Comparison of ENCODE assay signal across 26 cellular contexts in genomic region chr2:239182981-239183791, GRCh38.
A peak's percentile ranks its signal among the peaks of the same experiment; 100 is the strongest.
DNase-seq lines count a peak whose midpoint lies in the region; ATAC-seq and TF ChIP-seq lines count a peak whose summit lies in the region.
"Had no signal": no experiment of that assay in that cellular context is flagged by ENCODE, and none has a peak within 500 bp of the region (broad histone marks: within the 10 kb centered on the region; RNA-seq: fewer than 3 reads in every experiment).

No MANE protein-coding gene starts in this region.

- no peak overlapping the region for H3K4ac ChIP-seq in H9 (ENCODE audit: low read depth, low read length)
- no peak overlapping the region for H3K4ac ChIP-seq in neuronal stem cell (ENCODE audit: low read length)

- H3K9me3 ChIP-seq in BLaER1, result peaks cover 9% of the 10 kb centered on the region
- H3K9me3 ChIP-seq in H9 (ENCODE audit: control insufficient read depth, low read depth, low read length), result no peaks in the 10 kb centered on the region
- H3K9me3 ChIP-seq in hepatocyte (ENCODE audit: low read depth), result no peaks in the 10 kb centered on the region
- peaks cover 0 to 2% of the 10 kb centered on the region in 2 donors for H3K9me3 ChIP-seq in neuronal stem cell (replicated peaks in 1 of 2; ENCODE audit: control insufficient read depth in 2 of 2, insufficient read depth in 1 of 2, low read depth in 1 of 2, low read length in 2 of 2)
- no peaks in the 10 kb centered on the region for H3K9me3 ChIP-seq in Caco-2
- H3K9me3 ChIP-seq: breast epithelium, psoas muscle, stomach had no signal

- H3K4me1 ChIP-seq in BLaER1, result peaks cover 23% of the 10 kb centered on the region
- no peaks in the 10 kb centered on the region for H3K4me1 ChIP-seq in H9 (ENCODE audit: insufficient read depth, low read length)
- H3K4me1 ChIP-seq in hepatocyte (ENCODE audit: insufficient read depth), result peaks cover 11% of the 10 kb centered on the region
- H3K4me1 ChIP-seq in neuronal stem cell (ENCODE audit: control insufficient read depth in 2 of 2, insufficient read depth in 1 of 2, low read depth in 1 of 2, low read length in 2 of 2), result peaks cover 0 to 9% of the 10 kb centered on the region in 2 donors
- H3K4me1 ChIP-seq in Caco-2, result no peaks in the 10 kb centered on the region
- H3K4me1 ChIP-seq: breast epithelium, psoas muscle had no signal

- no peak overlapping the region for H4K5ac ChIP-seq in H9 (ENCODE audit: insufficient read length, low read depth, low read length)

- H2BK5ac ChIP-seq in H9 (ENCODE audit: insufficient read length, low read length), result no peak overlapping the region
- H2BK5ac ChIP-seq in neuronal stem cell (ENCODE audit: low read length), result no peak overlapping the region

- peaks cover 71% of the 10 kb centered on the region for H3K36me3 ChIP-seq in BLaER1
- H3K36me3 ChIP-seq in hepatocyte (replicated peaks; ENCODE audit: insufficient read depth, low read depth), result no peaks in the 10 kb centered on the region
- peaks cover 2 to 42% of the 10 kb centered on the region in 2 donors for H3K36me3 ChIP-seq in neuronal stem cell (replicated peaks in 1 of 2; ENCODE audit: control insufficient read depth in 2 of 2, insufficient read depth in 2 of 2, low read length in 2 of 2)
- H3K36me3 ChIP-seq in Caco-2 (ENCODE audit: control insufficient read depth, insufficient read depth, low read length), result no peaks in the 10 kb centered on the region
- H3K36me3 ChIP-seq: breast epithelium had no signal

- H3K27ac ChIP-seq in BLaER1, result no peak overlapping the region
- H3K27ac ChIP-seq in H9 (ENCODE audit: insufficient read length, low read depth, low read length), result no peak overlapping the region
- peak overlapping the region; percentile 69 for H3K27ac ChIP-seq in hepatocyte
- no peak overlapping the region for H3K27ac ChIP-seq in neuronal stem cell (replicated peaks; ENCODE audit: low read length)
- H3K27ac ChIP-seq: breast epithelium, psoas muscle, SK-N-MC, stomach had no signal

- H3K27me3 ChIP-seq in BLaER1 (no peaks in the 10 kb centered on the region), H9 (ENCODE audit: insufficient read depth, low read length) (no peaks in the 10 kb centered on the region), hepatocyte (no peaks in the 10 kb centered on the region), neuronal stem cell (ENCODE audit: control insufficient read depth in 3 of 3, insufficient read depth in 3 of 3, low read depth in 1 of 3, low read length in 3 of 3) (no peaks in the 10 kb centered on the region), Caco-2 (replicated peaks; ENCODE audit: control insufficient read depth, insufficient read depth, low read length) (no peaks in the 10 kb centered on the region)
- H3K27me3 ChIP-seq: breast epithelium, stomach had no signal

- H2BK12ac ChIP-seq in H9 (ENCODE audit: insufficient read length, low read depth, low read length) (no peak overlapping the region), neuronal stem cell (ENCODE audit: low read length) (no peak overlapping the region)

- peaks cover 12% of the 10 kb centered on the region; the same call in 1 of the 2 replicates for H4K20me1 ChIP-seq in BLaER1
- no peaks in the 10 kb centered on the region for H4K20me1 ChIP-seq in H9 (ENCODE audit: control insufficient read depth, insufficient read depth, insufficient read length)
- H4K20me1 ChIP-seq in hepatocyte (ENCODE audit: insufficient read depth, poor library complexity, severe bottlenecking), result no peaks in the 10 kb centered on the region

- no TSS peak for BruUV-seq in Caco-2 (replicated peaks; lab: Mats Ljungman, UMichigan)

- no peak overlapping the region for H3K56ac ChIP-seq in H9 (ENCODE audit: insufficient read length, low read depth, low read length)

- H3K9ac ChIP-seq in BLaER1 (no peak overlapping the region), H9 (ENCODE audit: extremely low read depth, insufficient read length, low read length) (no peak overlapping the region), neuronal stem cell (ENCODE audit: low read depth, low read length, poor library complexity) (no peak overlapping the region)

- H2BK15ac ChIP-seq in H9 (ENCODE audit: low read depth, low read length) (no peak overlapping the region), neuronal stem cell (ENCODE audit: low read length) (no peak overlapping the region)

- no peak for ATAC-seq in HG03196 (IDR thresholded peaks at IDR 0.05; ENCODE audit: unreplicated experiment)
- ATAC-seq: naive thymus-derived CD4-positive, alpha-beta T cell; Panc1; psoas muscle had no signal

- H3K27ac Mint-ChIP-seq in H9 (peak overlapping the region in 1 of 3 experiments; percentile 86; a peak in 2 of 7 replicates), Caco-2 (ENCODE audit: unreplicated experiment) (no peak overlapping the region)
- H3K27ac Mint-ChIP-seq: activated B cell treated with CpG ODN at 0.5 μM for 24 hours; activated CD4-positive, alpha-beta memory T cell treated with anti-CD3 and anti-CD28 coated beads, Interleukin-2, amount 10 ng/mL, durations not matched to agents 7 days and 5 days; dendritic cell treated with granulocyte-macrophage colony-stimulating factor and Interleukin-4, amounts not matched to agents 40 ng/mL and 50 ng/mL, for 4 days had no signal

- H4K91ac ChIP-seq in H9 (ENCODE audit: insufficient read length, low read depth, low read length), result no peak overlapping the region
- no peak overlapping the region for H4K91ac ChIP-seq in neuronal stem cell (ENCODE audit: low read depth, low read length, poor library complexity)

- H3K9me2 ChIP-seq in hepatocyte (replicated peaks; ENCODE audit: insufficient read depth), result no peaks in the 10 kb centered on the region

- intact Hi-C loops in Caco-2 (cut with micrococcal nuclease; ENCODE audit: unreplicated experiment), result no loop called here

- peaks cover 23 to 30% (median 27%) of the 10 kb centered on the region in 3 experiments for H3K36me3 Mint-ChIP-seq in H9 (ENCODE audit: insufficient read depth in 1 of 3, low read depth in 3 of 3)
- no peaks in the 10 kb centered on the region for H3K36me3 Mint-ChIP-seq in Caco-2 (ENCODE audit: insufficient read depth, unreplicated experiment)

- H3K79me2 ChIP-seq in H9 (ENCODE audit: insufficient read depth, low read length) (no peaks in the 10 kb centered on the region), hepatocyte (no peaks in the 10 kb centered on the region)

- H3K4me2 ChIP-seq in BLaER1, result peak overlapping the region; percentile 25; the same call in 1 of the 2 replicates
- no peak overlapping the region for H3K4me2 ChIP-seq in H9 (ENCODE audit: insufficient read depth, insufficient read length, low read length)
- H3K4me2 ChIP-seq in hepatocyte, result peak overlapping the region; percentile 21
- H3K4me2 ChIP-seq in neuronal stem cell (ENCODE audit: insufficient read depth, low read length, poor library complexity, severe bottlenecking), result no peak overlapping the region

- H4K8ac ChIP-seq in H9 (replicated peaks; ENCODE audit: insufficient read length, low read depth, low read length), result no peak overlapping the region
- H4K8ac ChIP-seq in neuronal stem cell (ENCODE audit: low read depth, low read length), result no peak overlapping the region

- H3K14ac ChIP-seq in H9 (ENCODE audit: insufficient read depth, low read length) (no peak overlapping the region), neuronal stem cell (ENCODE audit: low read length) (peak overlapping the region; percentile 56)

- H2BK20ac ChIP-seq in H9 (ENCODE audit: low read depth, low read length, poor library complexity, severe bottlenecking), result no peak overlapping the region

- H2BK120ac ChIP-seq in H9 (ENCODE audit: low read depth, low read length, poor library complexity, severe bottlenecking), result no peak overlapping the region
- H2BK120ac ChIP-seq in neuronal stem cell (ENCODE audit: low read depth, low read length), result no peak overlapping the region

- H3K4me3 ChIP-seq in BLaER1 (no peak overlapping the region), hepatocyte (no peak overlapping the region), neuronal stem cell (ENCODE audit: low read length in 2 of 2) (no peak overlapping the region), Caco-2 (ENCODE audit: low read depth, low read length) (no peak overlapping the region)
- H3K4me3 ChIP-seq: breast epithelium, psoas muscle, SK-N-MC, stomach had no signal

- peak; percentile 20 for DNase-seq in H9
- DNase-seq in hepatocyte (ENCODE audit: low spot score), result no peak
- DNase-seq in neuronal stem cell (ENCODE audit: low spot score), result no peak
- no peak for DNase-seq in CD1c-positive myeloid dendritic cell (ENCODE audit: extremely low spot score)
- no peak for DNase-seq in SK-N-DZ (ENCODE audit: low spot score)
- DNase-seq in Caco-2, result no peak
- DNase-seq: activated B cell treated with CpG ODN at 0.5 μM for 24 hours; activated CD4-positive, alpha-beta memory T cell treated with anti-CD3 and anti-CD28 coated beads, Interleukin-2, amount 10 ng/mL, durations not matched to agents 7 days and 5 days; AML-193; COR-L47; foreskin fibroblast; hypothalamus; KBM-7; naive thymus-derived CD4-positive, alpha-beta T cell; NCI-H187 treated with DMSO at 0.1 percent for 48 hours; NK-92 treated with Interleukin-12 subunit alpha and Interleukin-12 subunit beta, amount 100 ng/mL, for 24 hours; stimulated activated CD4-positive, alpha-beta T cell treated with anti-CD3 and anti-CD28 coated beads, Interleukin-4, amount 100 ng/mL, for 24 hours; stomach; T-helper 9 cell had no signal

- CTCF ChIA-PET in Caco-2 (lab: Charles Lee), result interaction anchor here (0.6 kb wide), 1 partner anchor 39 kb away, joined by 3 read pairs; no protein-coding TSS in a partner anchor

- no peak overlapping the region for H3T11ph ChIP-seq in H9 (ENCODE audit: low read length)

- H3K23me2 ChIP-seq in H9 (ENCODE audit: insufficient read length, low read depth, low read length, poor library complexity, severe bottlenecking), result no peaks in the 10 kb centered on the region

- H3K27me3 Mint-ChIP-seq in H9 (ENCODE audit: low read depth) (no peaks in the 10 kb centered on the region), Caco-2 (ENCODE audit: insufficient read depth, unreplicated experiment) (no peaks in the 10 kb centered on the region)
- H3K27me3 Mint-ChIP-seq: activated B cell treated with CpG ODN at 0.5 μM for 24 hours; activated CD4-positive, alpha-beta memory T cell treated with anti-CD3 and anti-CD28 coated beads, Interleukin-2, amount 10 ng/mL, durations not matched to agents 7 days and 5 days; dendritic cell treated with granulocyte-macrophage colony-stimulating factor and Interleukin-4, amounts not matched to agents 40 ng/mL and 50 ng/mL, for 4 days; naive thymus-derived CD4-positive, alpha-beta T cell had no signal

- H3K79me1 ChIP-seq in H9 (ENCODE audit: insufficient read depth, low read depth, low read length, poor library complexity, severe bottlenecking) (no peaks in the 10 kb centered on the region), neuronal stem cell (ENCODE audit: low read depth, low read length) (peaks cover 13% of the 10 kb centered on the region)

- H3K9me3 Mint-ChIP-seq in H9 (0 out of 5 replicates have a peak, but pooled peaks cover 0 to under 1% of the 10 kb centered on the region in 2 experiments), Caco-2 (ENCODE audit: unreplicated experiment) (no peaks in the 10 kb centered on the region)
- H3K9me3 Mint-ChIP-seq: activated B cell treated with CpG ODN at 0.5 μM for 24 hours had no signal

- WGBS in H9 (ENCODE audit: extremely low coverage, insufficient read length, low lambda C conversion rate), result no CpG with 5 or more reads among the region's 23 CpGs
- 96% methylated on average over 21 of the region's 23 CpGs for WGBS in hepatocyte (ENCODE audit: low lambda C conversion rate, missing lambda C conversion rate)
- WGBS in neuronal stem cell (ENCODE audit: extremely low coverage in 2 of 2, insufficient read length in 2 of 2, insufficient replicate concordance in 1 of 2), 2 donors, result no CpG with 5 or more reads among the region's 23 CpGs

- H3K23ac ChIP-seq in H9 (ENCODE audit: insufficient read length, low read depth, low read length), result no peak overlapping the region
- peak overlapping the region; percentile 89 for H3K23ac ChIP-seq in neuronal stem cell (ENCODE audit: low read depth, low read length, poor library complexity)

- H3K4me1 Mint-ChIP-seq in H9, result peaks cover 9% of the 10 kb centered on the region in 2 experiments; a peak in 3 of 4 replicates
- H3K4me1 Mint-ChIP-seq in Caco-2 (ENCODE audit: low read depth, unreplicated experiment), result no peaks in the 10 kb centered on the region
- H3K4me1 Mint-ChIP-seq: activated B cell treated with CpG ODN at 0.5 μM for 24 hours had no signal

- TF ChIP-seq CTCF in H9 (conservative IDR thresholded peaks at IDR 0.05) (no peak), hepatocyte (IDR thresholded peaks at IDR 0.05; ENCODE audit: poor library complexity) (no peak), Caco-2 (IDR thresholded peaks at IDR 0.05; ENCODE audit: insufficient read depth in 1 of 2, low read depth in 1 of 2, low read length in 1 of 2, severe bottlenecking in 1 of 2, unreplicated experiment in 1 of 2) (no peak)

- POLR2A ChIA-PET in Caco-2 (lab: Charles Lee), result no interaction called here

- H2AFZ ChIP-seq in H9 (ENCODE audit: low read length), result no peak overlapping the region
- H2AFZ ChIP-seq in hepatocyte, result no peak overlapping the region
- H2AFZ ChIP-seq in neuronal stem cell (ENCODE audit: low read length), result no peak overlapping the region

- no peak overlapping the region for H3K18ac ChIP-seq in H9 (ENCODE audit: insufficient read length, low read depth, low read length)
- peak overlapping the region; percentile 17 for H3K18ac ChIP-seq in neuronal stem cell (ENCODE audit: low read length)

- H3K4me3 Mint-ChIP-seq in H9 (no peak overlapping the region), Caco-2 (ENCODE audit: unreplicated experiment) (no peak overlapping the region)
- H3K4me3 Mint-ChIP-seq: activated B cell treated with CpG ODN at 0.5 μM for 24 hours; activated CD4-positive, alpha-beta memory T cell treated with anti-CD3 and anti-CD28 coated beads, Interleukin-2, amount 10 ng/mL, durations not matched to agents 7 days and 5 days; dendritic cell treated with granulocyte-macrophage colony-stimulating factor and Interleukin-4, amounts not matched to agents 40 ng/mL and 50 ng/mL, for 4 days; naive thymus-derived CD4-positive, alpha-beta T cell had no signal

- no peak overlapping the region for H2AK5ac ChIP-seq in H9 (ENCODE audit: insufficient read length, low read length)
- H2AK5ac ChIP-seq in neuronal stem cell (ENCODE audit: low read depth, low read length), result peak overlapping the region; percentile 73

Comparison
In these comparisons a context has a peak if more than half of its experiments do, and no peak if none do; other contexts are left out.
1. H3K4me2 ChIP-seq: peak in BLaER1 (single experiment) and hepatocyte (single experiment); none in H9 (single experiment) and neuronal stem cell (single experiment).